ENCODE assay signal across 27 cellular contexts in genomic region chr7:66185680-66186187, GRCh38. TPM values are rescaled to one million over a fixed set of nuclear protein-coding genes. Genes with fewer than 3 reads are reported as not detected.
DNase-seq lines count a peak whose midpoint lies in the region; ATAC-seq, FAIRE-seq and TF ChIP-seq lines count a peak whose summit lies in the region.
"Had no signal": no experiment of that assay in that cellular context is flagged by ENCODE, and none has a peak within 500 bp of the region (broad histone marks: within the 10 kb centered on the region; RNA-seq: fewer than 3 reads in every experiment).

No MANE protein-coding gene starts in this region.

- in situ Hi-C loops in HepG2 (cut with HindIII; ENCODE audit: extremely low pct_ligation_motif_present, low pct_unique_long_range_greater_than_20kb) = no loop called here
- in situ Hi-C loops in KBM-7 (cut with MboI; ENCODE audit: low pct_unique_long_range_greater_than_20kb, low sequenced_read_pairs) = no loop called here
- in situ Hi-C loops in K562 (cut with MboI) = no loop called here

- TF ChIP-seq EP300 in HepG2 (IDR thresholded peaks at IDR 0.05; ENCODE audit: low read depth in 2 of 2, low read length in 2 of 2) (no peak), HepG2 (CRISPR knock-in tag; IDR thresholded peaks at IDR 0.05; ENCODE audit: borderline replicate concordance) (no peak), K562 (IDR thresholded peaks at IDR 0.05; ENCODE audit: low read length) (no peak)

- no peaks in the 10 kb centered on the region for H3F3A ChIP-seq in MM.1S (ENCODE audit: insufficient read depth, low read length)

- ATAC-seq in HepG2 (no peak), right lobe of liver (no peak), K562 (no peak), GM21576 (IDR thresholded peaks at IDR 0.05; ENCODE audit: unreplicated experiment) (no peak), mucosa of descending colon (no peak)
- ATAC-seq: A549, GM12878 had no signal

- H3K27me3 ChIP-seq in HepG2 (ENCODE audit: control insufficient read depth in 1 of 2, insufficient read depth in 2 of 2, low read length in 2 of 2) = no peaks in the 10 kb centered on the region
- H3K27me3 ChIP-seq in right lobe of liver = no peaks in the 10 kb centered on the region
- peaks cover 8 to 30% of the 10 kb centered on the region in 2 experiments; a peak in 4 of 5 replicates for H3K27me3 ChIP-seq in K562 (ENCODE audit: control insufficient read depth in 2 of 2, insufficient read depth in 2 of 2, low read length in 2 of 2)
- no peaks in the 10 kb centered on the region for H3K27me3 ChIP-seq in MM.1S (replicated peaks; ENCODE audit: insufficient read depth, low read length)
- H3K27me3 ChIP-seq: BE2C, BLaER1 had no signal

- H3K4me2 ChIP-seq in HepG2 (ENCODE audit: low read depth, low read length) (no peak overlapping the region), K562 (ENCODE audit: insufficient read depth, low read length) (no peak overlapping the region), MM.1S (ENCODE audit: low read depth, low read length) (no peak overlapping the region)
- H3K4me2 ChIP-seq: A549 had no signal

- no peaks in the 10 kb centered on the region for H4K20me1 ChIP-seq in HepG2 (ENCODE audit: insufficient read depth, low read length)
- H4K20me1 ChIP-seq in K562 (replicated peaks; ENCODE audit: control insufficient read depth, insufficient read depth, low read length) = no peaks in the 10 kb centered on the region
- no peaks in the 10 kb centered on the region for H4K20me1 ChIP-seq in MM.1S (ENCODE audit: insufficient read depth, low read length)
- H4K20me1 ChIP-seq: BLaER1 had no signal

- H3K79me2 ChIP-seq in HepG2 (ENCODE audit: insufficient read depth, low read length) (no peaks in the 10 kb centered on the region), K562 (ENCODE audit: control insufficient read depth, insufficient read depth, low read length) (no peaks in the 10 kb centered on the region), MM.1S (ENCODE audit: low read length) (no peaks in the 10 kb centered on the region)

- H3K9me3 ChIP-seq in HepG2 (ENCODE audit: low read length) = no peaks in the 10 kb centered on the region
- no peaks in the 10 kb centered on the region for H3K9me3 ChIP-seq in right lobe of liver
- H3K9me3 ChIP-seq in K562 (replicated peaks; ENCODE audit: control insufficient read depth, insufficient read depth, low read depth, low read length) = peaks cover 3% of the 10 kb centered on the region; the same call in 1 of the 2 replicates
- no peaks in the 10 kb centered on the region for H3K9me3 ChIP-seq in MM.1S (replicated peaks; ENCODE audit: insufficient read depth, low read length)
- peaks cover 4% of the 10 kb centered on the region for H3K9me3 ChIP-seq in mucosa of descending colon
- H3K9me3 ChIP-seq: A549, BE2C had no signal

- H3K27ac ChIP-seq in HepG2 (ENCODE audit: extremely low read length, insufficient read depth, low read length) (no peak overlapping the region), right lobe of liver (peak overlapping the region in 1 of 3 donors; percentile 98), K562 (ENCODE audit: extremely low read depth, low read depth, low read length) (no peak overlapping the region), MM.1S (ENCODE audit: low read length) (no peak overlapping the region)
- H3K27ac ChIP-seq: 22Rv1, A549, BLaER1 had no signal

- H3K9me2 ChIP-seq in MM.1S (replicated peaks; ENCODE audit: insufficient read depth, low read length) = no peaks in the 10 kb centered on the region

- H3K4me1 ChIP-seq in HepG2 (ENCODE audit: insufficient read depth, low read length) (peaks cover 57% of the 10 kb centered on the region), right lobe of liver (peaks cover 0 to 30% (median 13%) of the 10 kb centered on the region in 4 donors), K562 (replicated peaks in 1 of 2; ENCODE audit: control insufficient read depth in 2 of 2, insufficient read depth in 2 of 2, low read length in 2 of 2) (no peaks in the 10 kb centered on the region), MM.1S (ENCODE audit: low read length) (no peaks in the 10 kb centered on the region), mucosa of descending colon (ENCODE audit: low read depth) (no peaks in the 10 kb centered on the region)
- H3K4me1 ChIP-seq: A549, BE2C had no signal

- FAIRE-seq in HepG2 (lab: Jason Lieb, UNC) = no peak
- FAIRE-seq in K562 (lab: Jason Lieb, UNC) = no peak
- FAIRE-seq: A549, GM12878, GM12892, GM18507 had no signal

- WGBS in HepG2 (ENCODE audit: low lambda C conversion rate) = 76% methylated on average over 8 of the region's 8 CpGs
- WGBS in right lobe of liver (ENCODE audit: insufficient coverage, low coverage, low lambda C conversion rate, missing lambda C conversion rate) = 72% methylated on average over 3 of the region's 8 CpGs
- WGBS in K562 (ENCODE audit: insufficient coverage, low coverage, missing lambda C conversion rate) = 3% methylated on average over 6 of the region's 8 CpGs

- CTCF ChIA-PET in HepG2 (lab: Yijun Ruan, JAX; ENCODE audit: low intra/inter-chr PET ratio, low total read pairs) (no interaction called here), K562 (lab: Yijun Ruan, JAX; ENCODE audit: low intra/inter-chr PET ratio) (no interaction called here)

- TF ChIP-seq RAD21 in HepG2 (CRISPR knock-in tag; IDR thresholded peaks at IDR 0.05) (no peak), K562 (CRISPR knock-in tag; conservative IDR thresholded peaks at IDR 0.05 in 1 of 2, IDR thresholded peaks at IDR 0.05 in 1 of 2) (no peak)

- DNase-seq in HepG2 (ENCODE audit: low spot score) = no peak
- DNase-seq in right lobe of liver = no peak
- DNase-seq in KBM-7 = peak; percentile 56
- no peak for DNase-seq in K562 (ENCODE audit: extremely low read depth in 1 of 4, low spot score in 3 of 4)
- no peak for DNase-seq in MM.1S
- no peak for DNase-seq in mucosa of descending colon
- DNase-seq: ACHN; BE2C; C1 segment of cervical spinal cord; CD4-positive, alpha-beta memory T cell; CD4-positive, CD25-positive, alpha-beta regulatory T cell; CD8-positive, alpha-beta memory T cell; COR-L47; DMS 273 treated with DMSO at 0.1 percent for 48 hours; DMS153; DMS53; DMS79; DND-41; EL; GDM1 had no signal

- TF ChIP-seq POLR2A in HepG2 (IDR thresholded peaks at IDR 0.05; ENCODE audit: insufficient read depth in 1 of 2, low read depth in 2 of 2, low read length in 2 of 2) (no peak), right lobe of liver (IDR thresholded peaks at IDR 0.05) (no peak), K562 (conservative IDR thresholded peaks at IDR 0.05) (no peak)

- TF ChIP-seq CTCF in HepG2 (CRISPR knock-in tag; IDR thresholded peaks at IDR 0.05) = no peak
- TF ChIP-seq CTCF in right lobe of liver (IDR thresholded peaks at IDR 0.05) = no peak
- no peak for TF ChIP-seq CTCF in K562 (IDR thresholded peaks at IDR 0.05 in 2 of 3, conservative IDR thresholded peaks at IDR 0.05 in 1 of 3; ENCODE audit: insufficient read depth in 2 of 3, low read depth in 1 of 3, low read length in 3 of 3)
- TF ChIP-seq CTCF in MM.1S (IDR thresholded peaks at IDR 0.05; ENCODE audit: low read length) = no peak
- TF ChIP-seq CTCF in mucosa of descending colon (IDR thresholded peaks at IDR 0.05) = no peak

- no peaks in the 10 kb centered on the region for H3K9me1 ChIP-seq in K562 (ENCODE audit: control insufficient read depth, insufficient read depth, low read length)

- H3K4me3 ChIP-seq in HepG2 (replicated peaks in 1 of 3; ENCODE audit: insufficient read depth in 1 of 3, low read depth in 2 of 3, low read length in 3 of 3) = no peak overlapping the region
- no peak overlapping the region for H3K4me3 ChIP-seq in right lobe of liver
- H3K4me3 ChIP-seq in K562 = no peak overlapping the region
- H3K4me3 ChIP-seq in MM.1S (ENCODE audit: low read length) = no peak overlapping the region
- H3K4me3 ChIP-seq in mucosa of descending colon = no peak overlapping the region
- H3K4me3 ChIP-seq: A549, BLaER1, GM12878 had no signal

- POLR2A ChIA-PET in HepG2 (lab: Yijun Ruan, JAX) = no interaction called here
- POLR2A ChIA-PET in K562 (lab: Yijun Ruan, JAX) = interaction anchor here (1.6 kb wide), 1 partner anchor 12 kb away, joined by 3 read pairs; no protein-coding TSS in a partner anchor

- intact Hi-C loops in HepG2 (cut with micrococcal nuclease; ENCODE audit: unreplicated experiment) = no loop called here
- intact Hi-C loops in right lobe of liver (cut with DNase I) = no loop called here
- intact Hi-C loops in K562 (cut with micrococcal nuclease) = no loop called here
- intact Hi-C loops in mucosa of descending colon (cut with DNase I, micrococcal nuclease) = no loop called here

- BruUV-seq in HepG2 (replicated peaks; lab: Mats Ljungman, UMichigan) (no TSS peak), K562 (replicated peaks; lab: Mats Ljungman, UMichigan) (no TSS peak)

- H2AFZ ChIP-seq in HepG2 (ENCODE audit: low read length) (no peak overlapping the region), K562 (ENCODE audit: low read depth, low read length) (no peak overlapping the region), MM.1S (ENCODE audit: low read length) (no peak overlapping the region)

- H3K36me3 ChIP-seq in HepG2 (replicated peaks in 1 of 2; ENCODE audit: control insufficient read depth in 1 of 2, insufficient read depth in 2 of 2, low read length in 2 of 2) (no peaks in the 10 kb centered on the region), right lobe of liver (no peaks in the 10 kb centered on the region), K562 (ENCODE audit: control insufficient read depth, insufficient read depth, low read length) (no peaks in the 10 kb centered on the region), MM.1S (replicated peaks; ENCODE audit: insufficient read depth, low read length) (no peaks in the 10 kb centered on the region), mucosa of descending colon (ENCODE audit: low read depth) (no peaks in the 10 kb centered on the region)
- H3K36me3 ChIP-seq: BE2C, BLaER1 had no signal

- H3K9ac ChIP-seq in HepG2 (ENCODE audit: insufficient read depth, low read depth, low read length) (no peak overlapping the region), K562 (ENCODE audit: insufficient read depth in 1 of 2, low read depth in 2 of 2, low read length in 2 of 2) (no peak overlapping the region), MM.1S (ENCODE audit: low read length) (no peak overlapping the region)
- H3K9ac ChIP-seq: BLaER1 had no signal

RNA-seq across cellular contexts. Expression of gene TPST1, which starts 19.4 kb away (rescaled TPM):
- total RNA-seq in HepG2 (2016; rRNA removed; fragmentation: Illumina TruSeq; extraction: Trizol) (11.8 and 24.3 TPM in 2 replicates), right lobe of liver (10 to 100 TPM; 18.0 to 40.5 (median 26.3) TPM), K562 (2014; rRNA removed) (0.41 and 0.49 TPM in 2 replicates), K562 (2014; rRNA removed; fragmentation: Illumina TruSeq; extraction: Trizol) (0.65 and 1.0 TPM in 2 replicates), K562 (2015; rRNA removed; fragmentation: Illumina TruSeq; extraction: Trizol) (0.34 and 0.43 TPM in 2 replicates), K562 (2021) (0.53 and 1.0 TPM in 2 replicates), mucosa of descending colon (10 to 100 TPM in 1 of 3 donors, 1 to 10 TPM in 2; 3.5 to 15.0 (median 8.5) TPM)
- 45.8 and 49.7 TPM in 2 replicates for total RNA-seq in HepG2 (2016; cell fraction: cytosol; rRNA removed; fragmentation: Illumina TruSeq; extraction: Trizol; ENCODE audit: low read depth)
- 14.5 and 23.4 TPM in 2 replicates for total RNA-seq in HepG2 (2016; cell fraction: insoluble cytoplasmic fraction; rRNA removed; fragmentation: Illumina TruSeq; extraction: Trizol)
- total RNA-seq in HepG2 (2016; cell fraction: membrane; rRNA removed; fragmentation: Illumina TruSeq; extraction: Trizol) = 29.0 and 32.2 TPM in 2 replicates
- 32.2 and 33.4 TPM in 2 replicates for total RNA-seq in HepG2 (2016; cell fraction: nucleus; rRNA removed; fragmentation: Illumina TruSeq; extraction: Trizol)
- polyA plus RNA-seq in HepG2 (2011; rRNA removed) (34.1 and 35.0 TPM in 2 replicates), K562 (2011; rRNA removed) (1.5 and 2.2 TPM in 2 replicates), K562 (2014; fragmentation: Illumina TruSeq; extraction: Trizol) (0.58 and 0.76 TPM in 2 replicates), K562 (2014; fragmentation: Nextera tagmentation; extraction: Ambion mirVana) (under 1 TPM; 0.15 to 0.30 TPM), K562 (2014; rRNA removed) (1.2 and 2.8 TPM in 2 replicates)
- 21.1 and 29.0 TPM in 2 replicates for polyA plus RNA-seq in HepG2 (2011; cell fraction: cytosol; rRNA removed)
- 14.9 and 16.8 TPM in 2 replicates for polyA plus RNA-seq in HepG2 (2011; cell fraction: nucleus; rRNA removed)
- polyA plus RNA-seq in HepG2 (2012) = 19.1 and 32.8 TPM in 2 replicates
- polyA plus RNA-seq in HepG2 (2016; cell fraction: cytosol; fragmentation: Illumina TruSeq; extraction: Trizol; ENCODE audit: low read depth) = 5.7 and 9.5 TPM in 2 replicates
- polyA plus RNA-seq in HepG2 (2016; cell fraction: insoluble cytoplasmic fraction; fragmentation: Illumina TruSeq; extraction: Trizol; ENCODE audit: low read depth) = 14.3 and 14.7 TPM in 2 replicates
- polyA plus RNA-seq in HepG2 (2016; cell fraction: membrane; fragmentation: Illumina TruSeq; extraction: Trizol; ENCODE audit: low read depth) = 11.2 and 15.8 TPM in 2 replicates
- 31.5 and 33.9 TPM in 2 replicates for polyA plus RNA-seq in HepG2 (2016; cell fraction: nucleus; fragmentation: Illumina TruSeq; extraction: Trizol; ENCODE audit: insufficient read depth, low read depth)
- polyA minus RNA-seq in HepG2 (2011; rRNA and poly(A)+ RNA removed; ENCODE audit: low replicate concordance) = 6.5 and 39.5 TPM in 2 replicates
- 26.0 and 29.6 TPM in 2 replicates for polyA minus RNA-seq in HepG2 (2011; cell fraction: cytosol; rRNA and poly(A)+ RNA removed)
- 66.4 and 75.1 TPM in 2 replicates for polyA minus RNA-seq in HepG2 (2011; cell fraction: nucleus; rRNA and poly(A)+ RNA removed)
- total RNA-seq in K562 (2011; cell fraction: chromatin; rRNA removed; ENCODE audit: low replicate concordance) = 14.2 and 17.0 TPM in 2 replicates
- total RNA-seq in K562 (2011; cell fraction: nucleolus; rRNA removed) = 6.0 and 9.9 TPM in 2 replicates
- 10.0 and 11.1 TPM in 2 replicates for total RNA-seq in K562 (2011; cell fraction: nucleoplasm; rRNA removed)
- 0.43 and 0.63 TPM in 2 replicates for polyA plus RNA-seq in K562 (2011; cell fraction: cytosol; rRNA removed)
- polyA plus RNA-seq in K562 (2011; cell fraction: nucleus; rRNA removed) = 0.70 and 1.3 TPM in 2 replicates
- 0.35 and 0.58 TPM in 2 replicates for polyA plus RNA-seq in K562 (2012)
- polyA minus RNA-seq in K562 (2011; rRNA and poly(A)+ RNA removed) = 3.7 and 4.8 TPM in 2 replicates
- polyA minus RNA-seq in K562 (2011; cell fraction: cytosol; rRNA and poly(A)+ RNA removed) = 1.0 and 1.9 TPM in 2 replicates
- 1.9 and 5.9 TPM in 2 replicates for polyA minus RNA-seq in K562 (2011; cell fraction: nucleus; rRNA and poly(A)+ RNA removed)

Comparison
In these comparisons a context has a peak if more than half of its experiments do, and no peak if none do; other contexts are left out.
1. Of the 241 proteins assayed by ChIP-seq in both HepG2 and K562: peak only in HepG2: none; only in K562: CBX5; in both: ZNF124; in neither: 239.